8 cellular contexts compared by ENCODE assay signal in genomic region chr3:15805756-15806266, GRCh38. TPM values are rescaled to one million over a fixed set of nuclear protein-coding genes. Genes with fewer than 3 reads are reported as not detected.
DNase-seq lines count a peak whose midpoint lies in the region; ATAC-seq and TF ChIP-seq lines count a peak whose summit lies in the region.

No MANE protein-coding gene starts in this region.

- H3K27me3 ChIP-seq in BLaER1 (no peaks in the 10 kb centered on the region), GM23338 (ENCODE audit: insufficient read depth) (no peaks in the 10 kb centered on the region)

- ATAC-seq in GM19397 (IDR thresholded peaks at IDR 0.05; ENCODE audit: unreplicated experiment) (peak; percentile 50), HG03378 (IDR thresholded peaks at IDR 0.05; ENCODE audit: unreplicated experiment) (peak; percentile 81), activated B cell treated with CpG ODN at 0.5 μM for 24 hours (ENCODE audit: low read depth) (peak; percentile 83), GM23338 (no peak)
- ATAC-seq in natural killer cell treated with Interleukin-12 subunit alpha and Interleukin-12 subunit beta and Interleukin-15 and Interleukin-18, amount 100 ng/mL, for 72 hours: peak; percentile 51 to 80

- H3K9me2 ChIP-seq in GM23338 (ENCODE audit: insufficient read depth): no peaks in the 10 kb centered on the region

- intact Hi-C loops in activated B cell treated with CpG ODN at 0.5 μM for 24 hours (cut with micrococcal nuclease): loop anchor here (1.0 to 10.0 kb wide), 6 partner anchors 9 to 599 kb away; partner anchors contain the start of genes ANKRD28 and CAPN7

- H3K9me3 ChIP-seq in BLaER1: no peaks in the 10 kb centered on the region

- H3K9me3 Mint-ChIP-seq in activated B cell treated with CpG ODN at 0.5 μM for 24 hours: no peaks in the 10 kb centered on the region
- H3K9me3 Mint-ChIP-seq in natural killer cell treated with Interleukin-12 subunit alpha and Interleukin-12 subunit beta and Interleukin-15 and Interleukin-18, amount 100 ng/mL, for 72 hours: no peaks in the 10 kb centered on the region
- no peaks in the 10 kb centered on the region for H3K9me3 Mint-ChIP-seq in GM23338

- H3F3A ChIP-seq in GM23338 (replicated peaks; ENCODE audit: low read depth): no peaks in the 10 kb centered on the region

- H3K27me3 Mint-ChIP-seq in activated B cell treated with CpG ODN at 0.5 μM for 24 hours: no peaks in the 10 kb centered on the region
- H3K27me3 Mint-ChIP-seq in natural killer cell treated with Interleukin-12 subunit alpha and Interleukin-12 subunit beta and Interleukin-15 and Interleukin-18, amount 100 ng/mL, for 72 hours: no peaks in the 10 kb centered on the region
- no peaks in the 10 kb centered on the region for H3K27me3 Mint-ChIP-seq in GM23338 (ENCODE audit: insufficient read depth, low read depth, poor library complexity)

- POLR2A ChIA-PET in activated B cell treated with CpG ODN at 0.5 μM for 24 hours (lab: Charles Lee): interaction anchor here (0.7 to 1.3 kb wide), 4 partner anchors 9 to 204 kb away, joined by 3 to 6 read pairs (median 4); partner anchors contain the start of genes BTD and HACL1

- H3K4me1 Mint-ChIP-seq in activated B cell treated with CpG ODN at 0.5 μM for 24 hours (peaks cover 60% of the 10 kb centered on the region), GM23338 (peaks cover 27% of the 10 kb centered on the region)
- peaks cover 43 to 59% of the 10 kb centered on the region in 2 donors for H3K4me1 Mint-ChIP-seq in natural killer cell treated with Interleukin-12 subunit alpha and Interleukin-12 subunit beta and Interleukin-15 and Interleukin-18, amount 100 ng/mL, for 72 hours (ENCODE audit: low read depth in 2 of 2)

- CTCF ChIA-PET in activated B cell treated with CpG ODN at 0.5 μM for 24 hours (lab: Charles Lee): interaction anchor here (0.6 to 1.2 kb wide), 3 partner anchors 19 to 705 kb away, joined by 3 to 4 read pairs (median 3); no protein-coding TSS in a partner anchor

- TF ChIP-seq CTCF in activated B cell treated with CpG ODN at 0.5 μM for 24 hours (IDR thresholded peaks at IDR 0.05) (no peak), foreskin fibroblast (IDR thresholded peaks at IDR 0.05; ENCODE audit: low read depth, low read length) (no peak), GM23338 (conservative IDR thresholded peaks at IDR 0.05; ENCODE audit: low read depth in 2 of 2) (no peak)

- H3K4me1 ChIP-seq in BLaER1 (peaks cover 46% of the 10 kb centered on the region), GM23338 (ENCODE audit: insufficient read depth) (peaks cover 14% of the 10 kb centered on the region)

- peaks cover 81% of the 10 kb centered on the region for H3K79me2 ChIP-seq in GM23338 (replicated peaks; ENCODE audit: insufficient read depth)

- DNase-seq in activated B cell treated with CpG ODN at 0.5 μM for 24 hours (no peak), foreskin fibroblast (no peak), GM23338 (ENCODE audit: low spot score) (no peak)
- DNase-seq in natural killer cell treated with Interleukin-12 subunit alpha and Interleukin-12 subunit beta and Interleukin-15 and Interleukin-18, amount 100 ng/mL, for 72 hours (ENCODE audit: low spot score): no peak
- no peak for DNase-seq in activated effector memory CD4-positive, alpha-beta T cell treated with Interleukin-2 at 50 U/mL for 16 hours

- H3K4me3 Mint-ChIP-seq in activated B cell treated with CpG ODN at 0.5 μM for 24 hours (peak overlapping the region; percentile 45), GM23338 (no peak overlapping the region)
- H3K4me3 Mint-ChIP-seq in natural killer cell treated with Interleukin-12 subunit alpha and Interleukin-12 subunit beta and Interleukin-15 and Interleukin-18, amount 100 ng/mL, for 72 hours: peak overlapping the region; percentile 39

- H3K9ac ChIP-seq in BLaER1: no peak overlapping the region

- no peak overlapping the region for H2AFZ ChIP-seq in GM23338

- no peaks in the 10 kb centered on the region; the same call in 1 of the 2 replicates for H4K20me1 ChIP-seq in BLaER1
- peaks cover 6% of the 10 kb centered on the region; the same call in 1 of the 2 replicates for H4K20me1 ChIP-seq in GM23338 (replicated peaks; ENCODE audit: insufficient read depth)

- H3K27ac ChIP-seq in BLaER1 (0 out of 2 replicates have a peak overlapping the region, but pooled peaks have one; percentile 11), GM23338 (ENCODE audit: low read depth) (no peak overlapping the region)

- H3K4me3 ChIP-seq in BLaER1: no peak overlapping the region
- no peak overlapping the region for H3K4me3 ChIP-seq in foreskin fibroblast (ENCODE audit: low read depth in 1 of 2, low read length in 2 of 2)
- no peak overlapping the region for H3K4me3 ChIP-seq in GM23338

- H3K27ac Mint-ChIP-seq in activated B cell treated with CpG ODN at 0.5 μM for 24 hours (peak overlapping the region; percentile 80), GM23338 (no peak overlapping the region)
- peak overlapping the region; percentile 57 to 77 for H3K27ac Mint-ChIP-seq in natural killer cell treated with Interleukin-12 subunit alpha and Interleukin-12 subunit beta and Interleukin-15 and Interleukin-18, amount 100 ng/mL, for 72 hours

- H3K4me2 ChIP-seq in BLaER1: peak overlapping the region; percentile 57
- H3K4me2 ChIP-seq in GM23338: no peak overlapping the region

- no peaks in the 10 kb centered on the region for H3K36me3 Mint-ChIP-seq in activated B cell treated with CpG ODN at 0.5 μM for 24 hours (ENCODE audit: low read depth)
- peaks cover 7% of the 10 kb centered on the region for H3K36me3 Mint-ChIP-seq in natural killer cell treated with Interleukin-12 subunit alpha and Interleukin-12 subunit beta and Interleukin-15 and Interleukin-18, amount 100 ng/mL, for 72 hours
- H3K36me3 Mint-ChIP-seq in GM23338 (ENCODE audit: low read depth): no peaks in the 10 kb centered on the region

- H3K36me3 ChIP-seq in BLaER1: no peaks in the 10 kb centered on the region
- no peaks in the 10 kb centered on the region for H3K36me3 ChIP-seq in GM23338 (ENCODE audit: insufficient read depth)

TF ChIP-seq in GM23338, 12 proteins besides CTCF, POLR2A, EP300 and RAD21 (continues in another document):
- TF ChIP-seq CREB1 (CRISPR knock-in tag; IDR thresholded peaks at IDR 0.05; ENCODE audit: low read depth): no peak
- no peak for TF ChIP-seq ZNF114 (CRISPR knock-in tag; IDR thresholded peaks at IDR 0.05)
- no peak for TF ChIP-seq STAT1 (IDR thresholded peaks at IDR 0.05; ENCODE audit: unreplicated experiment)
- no peak for TF ChIP-seq JUNB (IDR thresholded peaks at IDR 0.05; ENCODE audit: unreplicated experiment)

RNA-seq across cellular contexts. Expression of gene ANKRD28, which starts 8.0 kb away (rescaled TPM):
- 27.5 and 29.9 TPM in 2 replicates for total RNA-seq in activated B cell treated with CpG ODN at 0.5 μM for 24 hours
- 10 to 100 TPM; 29.3 to 50.0 TPM for total RNA-seq in natural killer cell treated with Interleukin-12 subunit alpha and Interleukin-12 subunit beta and Interleukin-15 and Interleukin-18, amount 100 ng/mL, for 72 hours
- 61.3 and 63.7 TPM in 2 replicates for total RNA-seq in GM23338 (2014; rRNA removed; shearing (Covaris generic))
- polyA plus RNA-seq in GM23338 (2016; fragmentation: Nextera tagmentation; extraction: Ambion mirVana): 13.9 and 15.2 TPM in 2 replicates
